ENCODE assay signal across 18 cellular contexts in the genomic region with DNA sequence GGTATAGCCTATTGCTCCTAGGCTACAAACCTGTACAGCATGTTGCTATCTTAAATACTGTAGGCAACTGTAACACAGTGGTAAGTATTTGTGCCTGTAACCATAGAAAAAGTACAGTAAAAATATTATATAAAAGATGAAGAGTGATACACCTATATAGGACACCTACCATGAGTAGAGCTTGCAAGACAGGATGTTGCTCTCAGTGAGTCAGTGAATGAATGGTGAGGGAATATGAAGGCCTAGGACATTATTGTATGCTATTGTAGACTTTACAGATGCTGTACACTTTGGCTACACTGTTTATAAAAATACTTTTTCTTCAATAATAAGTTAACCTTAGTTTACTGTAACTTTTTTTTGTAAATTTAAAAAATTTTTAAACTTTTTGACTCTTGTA.
A peak's percentile ranks its signal among the peaks of the same experiment; 100 is the strongest.
DNase-seq lines count a peak whose midpoint lies in the region; ATAC-seq, FAIRE-seq and TF ChIP-seq lines count a peak whose summit lies in the region.
"Had no signal": no experiment of that assay in that cellular context is flagged by ENCODE, and none has a peak within 500 bp of the region (broad histone marks: within the 10 kb centered on the region; RNA-seq: fewer than 3 reads in every experiment).

No MANE protein-coding gene starts in this region.

- H3K79me2 ChIP-seq in PC-3 (ENCODE audit: low read length), result no peaks in the 10 kb centered on the region

- no peak overlapping the region for H2AFZ ChIP-seq in PC-3 (ENCODE audit: low read length)

- peaks cover 11% of the 10 kb centered on the region for H3K4me1 ChIP-seq in PC-3 (ENCODE audit: insufficient read depth, low read length)
- H3K4me1 ChIP-seq: A549, Caco-2 had no signal

- no peak overlapping the region for H3K9ac ChIP-seq in PC-3 (ENCODE audit: low read length)

- no peaks in the 10 kb centered on the region for H3K9me2 ChIP-seq in PC-3 (replicated peaks; ENCODE audit: low read length)

- H4K20me1 ChIP-seq in PC-3 (ENCODE audit: low read length), result no peaks in the 10 kb centered on the region

- POLR2A ChIA-PET in PC-3 (lab: Charles Lee; ENCODE audit: unreplicated experiment), result no interaction called here

- H3K9me3 ChIP-seq in PC-3 (ENCODE audit: low read length), result no peaks in the 10 kb centered on the region
- H3K9me3 ChIP-seq: A549, Caco-2 had no signal

- peak; percentile 78 for ATAC-seq in PC-3
- ATAC-seq in activated CD4-positive, CD25-positive, alpha-beta regulatory T cell treated with anti-CD3 and anti-CD28 coated beads, Interleukin-2, amount 50 U/mL, for 24 hours, result no peak
- ATAC-seq: A549, HCT116 had no signal

- no peak for FAIRE-seq in GM12891 (lab: Jason Lieb, UNC)
- FAIRE-seq: A549, D721Med had no signal

- H3K4me2 ChIP-seq in PC-3 (ENCODE audit: low read length), result no peak overlapping the region
- H3K4me2 ChIP-seq: A549 had no signal

- no peaks in the 10 kb centered on the region for H3F3A ChIP-seq in PC-3 (ENCODE audit: low read length, unreplicated experiment)

- H3K27ac ChIP-seq in PC-3 (ENCODE audit: low read length) (no peak overlapping the region), epithelial cell of prostate (peak overlapping the region; percentile 80)
- H3K27ac ChIP-seq: A549, C4-2B had no signal

- DNase-seq in DMS53 (lab: John Stamatoyannopoulos, UW) (peak; percentile 50), PC-3 (peak; percentile 50), epithelial cell of prostate (ENCODE audit: low read depth, low spot score) (no peak), medulla oblongata (ENCODE audit: extremely low spot score) (no peak), GM12891 (ENCODE audit: insufficient read length, low spot score) (no peak)
- DNase-seq: AML-193; Caco-2; CD4-positive, alpha-beta T cell; DMS79 treated with DMSO at 0.1 percent for 48 hours; GF-D8; GOT3; H7; HFFc6 had no signal

- H3K4me3 ChIP-seq in PC-3 (ENCODE audit: low read length), result no peak overlapping the region
- H3K4me3 ChIP-seq: A549 had no signal

- no peaks in the 10 kb centered on the region for H3K36me3 ChIP-seq in PC-3 (ENCODE audit: low read depth, low read length)

- intact Hi-C loops in PC-3 (cut with micrococcal nuclease), result no loop called here

- TF ChIP-seq CTCF in PC-3 (conservative IDR thresholded peaks at IDR 0.05; ENCODE audit: low read depth, low read length), result no peak

- CTCF ChIA-PET in PC-3 (lab: Charles Lee), result no interaction called here

- no peaks in the 10 kb centered on the region for H3K27me3 ChIP-seq in PC-3 (ENCODE audit: low read length)

- no TSS peak for BruUV-seq in PC-3 (replicated peaks; lab: Mats Ljungman, UMichigan)

- TF ChIP-seq POLR2A in GM12891 (IDR thresholded peaks at IDR 0.05; ENCODE audit: low read depth, low read length), result no peak

TF ChIP-seq in GM12891, 5 proteins besides CTCF, POLR2A, EP300 and RAD21:
- TF ChIP-seq POU2F2 (IDR thresholded peaks at IDR 0.05; ENCODE audit: low read depth, low read length), result no peak
- TF ChIP-seq TAF1 (IDR thresholded peaks at IDR 0.05; ENCODE audit: low read depth, low read length), result no peak
- TF ChIP-seq POLR2AphosphoS5 (IDR thresholded peaks at IDR 0.05; ENCODE audit: low read depth, low read length), result no peak
- TF ChIP-seq SPI1 (IDR thresholded peaks at IDR 0.05; ENCODE audit: low read depth, low read length), result no peak
- TF ChIP-seq PAX5 (IDR thresholded peaks at IDR 0.05; ENCODE audit: insufficient read depth, low read length, severe bottlenecking), result no peak

Comparison
In these comparisons a context has a peak if more than half of its experiments do, and no peak if none do; other contexts are left out.
1. DNase-seq: peak in DMS53 (single experiment) and PC-3 (single experiment); none in epithelial cell of prostate (single experiment), medulla oblongata (single experiment) and GM12891 (single experiment).